1 cellular context compared by ENCODE assay signal in the genomic region with DNA sequence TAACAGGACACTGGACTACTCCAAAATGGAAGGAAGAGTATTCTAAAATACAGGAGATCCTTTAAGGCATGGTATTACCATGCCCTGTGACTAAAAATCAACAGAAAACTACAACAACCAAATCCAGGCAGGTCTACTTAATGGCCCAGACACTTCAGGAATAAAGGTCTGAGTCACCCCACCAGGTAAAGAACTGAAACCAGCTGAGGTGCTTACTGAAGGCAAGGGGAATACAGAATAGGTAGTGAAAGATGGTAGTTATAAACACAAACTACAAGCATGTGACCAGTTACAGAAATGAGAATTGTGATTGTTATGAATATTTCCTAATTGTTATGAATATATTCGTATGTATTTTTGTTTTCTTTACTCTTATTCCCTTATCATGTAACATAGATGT.
TF ChIP-seq lines count a peak whose summit lies in the region.

No MANE protein-coding gene starts in this region.

TF ChIP-seq in SK-N-SH treated with all-trans-retinoic acid at 6 μM for 48 hours, 23 proteins besides CTCF, POLR2A, EP300 and RAD21 (continued from another document):
- TF ChIP-seq, protein P1, sequence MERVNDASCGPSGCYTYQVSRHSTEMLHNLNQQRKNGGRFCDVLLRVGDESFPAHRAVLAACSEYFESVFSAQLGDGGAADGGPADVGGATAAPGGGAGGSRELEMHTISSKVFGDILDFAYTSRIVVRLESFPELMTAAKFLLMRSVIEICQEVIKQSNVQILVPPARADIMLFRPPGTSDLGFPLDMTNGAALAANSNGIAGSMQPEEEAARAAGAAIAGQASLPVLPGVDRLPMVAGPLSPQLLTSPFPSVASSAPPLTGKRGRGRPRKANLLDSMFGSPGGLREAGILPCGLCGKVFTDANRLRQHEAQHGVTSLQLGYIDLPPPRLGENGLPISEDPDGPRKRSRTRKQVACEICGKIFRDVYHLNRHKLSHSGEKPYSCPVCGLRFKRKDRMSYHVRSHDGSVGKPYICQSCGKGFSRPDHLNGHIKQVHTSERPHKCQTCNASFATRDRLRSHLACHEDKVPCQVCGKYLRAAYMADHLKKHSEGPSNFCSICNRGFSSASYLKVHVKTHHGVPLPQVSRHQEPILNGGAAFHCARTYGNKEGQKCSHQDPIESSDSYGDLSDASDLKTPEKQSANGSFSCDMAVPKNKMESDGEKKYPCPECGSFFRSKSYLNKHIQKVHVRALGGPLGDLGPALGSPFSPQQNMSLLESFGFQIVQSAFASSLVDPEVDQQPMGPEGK (CRISPR knock-in tag; IDR thresholded peaks at IDR 0.05; ENCODE audit: borderline replicate concordance) = no peak
- no peak for TF ChIP-seq TOX (CRISPR knock-in tag; IDR thresholded peaks at IDR 0.05; ENCODE audit: borderline replicate concordance)
